In genomic region chr2:112960230-112960825, GRCh38 we compare ENCODE assay signal across 2 cellular contexts.
TF ChIP-seq lines count a peak whose summit lies in the region.

No MANE protein-coding gene starts in this region.

TF ChIP-seq in HCT116, 20 proteins besides CTCF, POLR2A, EP300 and RAD21:
- TF ChIP-seq FOSL1 (IDR thresholded peaks at IDR 0.05; ENCODE audit: low read depth) = no peak
- no peak for TF ChIP-seq CEBPB (IDR thresholded peaks at IDR 0.05; ENCODE audit: low read depth)
- no peak for TF ChIP-seq ATF3 (IDR thresholded peaks at IDR 0.05)
- no peak for TF ChIP-seq REST (IDR thresholded peaks at IDR 0.05; ENCODE audit: low read depth)
- TF ChIP-seq SIN3A (IDR thresholded peaks at IDR 0.05; ENCODE audit: low read depth) = no peak
- TF ChIP-seq CBX3 (IDR thresholded peaks at IDR 0.05; ENCODE audit: low read depth) = no peak
- no peak for TF ChIP-seq JUND (IDR thresholded peaks at IDR 0.05)
- no peak for TF ChIP-seq ELF1 (IDR thresholded peaks at IDR 0.05; ENCODE audit: borderline replicate concordance, low read depth)
- TF ChIP-seq EGR1 (IDR thresholded peaks at IDR 0.05; ENCODE audit: low read depth) = no peak
- TF ChIP-seq TCF7L2 (IDR thresholded peaks at IDR 0.05; ENCODE audit: borderline replicate concordance, extremely low read depth, insufficient read depth, insufficient read length) = no peak
- TF ChIP-seq MAX (IDR thresholded peaks at IDR 0.05) = no peak
TF ChIP-seq in HCT116: peak in this region for 0.

TF ChIP-seq in SK-N-SH treated with all-trans-retinoic acid at 6 μM for 48 hours, 23 proteins besides CTCF, POLR2A, EP300 and RAD21:
- TF ChIP-seq ZFP3 (CRISPR knock-in tag; IDR thresholded peaks at IDR 0.05) (no peak), SNAI2 (CRISPR knock-in tag; IDR thresholded peaks at IDR 0.05) (no peak), TSHZ2 (CRISPR knock-in tag; IDR thresholded peaks at IDR 0.05) (no peak), PPARA (CRISPR knock-in tag; IDR thresholded peaks at IDR 0.05; ENCODE audit: borderline replicate concordance) (no peak), CREB5 (CRISPR knock-in tag; IDR thresholded peaks at IDR 0.05; ENCODE audit: low read depth) (no peak)
TF ChIP-seq in SK-N-SH treated with all-trans-retinoic acid at 6 μM for 48 hours: peak in this region for 0.
